Comparison of ENCODE assay signal across 1 cellular context in genomic region chr1:154349121-154349520, GRCh38.
TF ChIP-seq lines count a peak whose summit lies in the region.

No MANE protein-coding gene starts in this region.

TF ChIP-seq in GM23338, 12 proteins besides CTCF, POLR2A, EP300 and RAD21 (continued from another document):
- TF ChIP-seq ZNF462 (CRISPR knock-in tag; IDR thresholded peaks at IDR 0.05) (no peak), STAT1 (IDR thresholded peaks at IDR 0.05; ENCODE audit: unreplicated experiment) (no peak), ETS1 (IDR thresholded peaks at IDR 0.05) (no peak), REST (IDR thresholded peaks at IDR 0.05; ENCODE audit: unreplicated experiment) (no peak), EZH2 (IDR thresholded peaks at IDR 0.05; ENCODE audit: low read depth, unreplicated experiment) (no peak), NANOG (IDR thresholded peaks at IDR 0.05; ENCODE audit: borderline replicate concordance) (no peak), POLR2AphosphoS5 (IDR thresholded peaks at IDR 0.05; ENCODE audit: low read depth) (no peak), ZNF114 (CRISPR knock-in tag; IDR thresholded peaks at IDR 0.05) (no peak)
